1 cellular context compared by ENCODE assay signal in genomic region chr6:135600086-135600702, GRCh38.
TF ChIP-seq lines count a peak whose summit lies in the region.

No MANE protein-coding gene starts in this region.

TF ChIP-seq in H1, 55 proteins besides CTCF, POLR2A, EP300 and RAD21 (continued from another document):
- no peak for TF ChIP-seq ATF2 (IDR thresholded peaks at IDR 0.05; ENCODE audit: low read length)
- TF ChIP-seq EGR1 (IDR thresholded peaks at IDR 0.05; ENCODE audit: borderline replicate concordance, low read depth, low read length) = no peak
- TF ChIP-seq HDAC6 (IDR thresholded peaks at IDR 0.05; ENCODE audit: low read depth, low read length) = no peak
